ENCODE assay signal across 1 cellular context in the genomic region with DNA sequence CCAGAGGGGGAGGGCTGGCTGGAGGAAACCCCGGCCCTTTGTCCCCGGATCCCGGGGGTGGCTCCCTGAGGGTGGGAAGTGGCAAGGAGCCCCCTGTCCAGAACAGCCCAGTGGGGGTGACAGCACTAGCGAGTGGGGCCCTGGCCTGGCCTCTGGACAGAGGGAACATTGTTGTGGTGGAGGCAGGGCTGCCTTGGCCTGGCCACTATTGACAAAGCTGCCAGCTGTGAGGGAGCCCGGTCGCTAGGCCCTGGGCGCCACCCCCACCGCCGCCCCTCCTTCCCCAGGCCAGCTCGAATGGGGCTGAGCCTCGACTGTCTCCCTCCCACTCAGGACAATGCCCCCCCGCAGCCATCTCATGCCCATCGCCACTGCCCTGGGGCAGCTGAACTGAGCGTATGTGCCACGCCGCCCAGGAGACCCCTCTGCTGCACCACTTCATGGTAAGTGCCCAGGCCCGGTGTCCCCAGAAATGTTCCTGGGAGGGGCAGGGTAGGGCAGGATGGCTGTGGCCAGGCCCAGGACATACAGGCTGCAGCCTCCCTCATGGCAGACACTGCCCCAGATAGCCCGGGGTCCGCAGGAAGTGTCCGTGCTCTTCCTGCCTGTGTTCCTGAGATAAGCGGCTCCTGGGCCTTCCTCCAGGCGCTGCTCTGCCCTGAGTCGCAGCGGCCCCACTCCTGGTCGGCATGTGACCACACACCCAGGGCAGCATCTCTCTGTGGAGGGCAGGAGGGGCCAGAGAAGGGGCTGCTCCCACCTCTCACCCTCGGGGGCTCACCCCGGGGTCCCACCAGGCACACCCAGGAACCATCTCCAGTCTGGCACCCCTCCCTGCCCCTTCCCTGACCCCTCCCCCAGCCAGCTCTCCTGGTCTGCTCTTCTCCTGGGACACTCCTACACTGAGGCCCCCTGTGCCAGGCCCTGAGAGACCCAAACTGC.
TF ChIP-seq lines count a peak whose summit lies in the region.

No MANE protein-coding gene starts in this region.

TF ChIP-seq in K562, 482 proteins besides CTCF, POLR2A, EP300 and RAD21 (continued from another document and continues in another):
- TF ChIP-seq, protein P1, sequence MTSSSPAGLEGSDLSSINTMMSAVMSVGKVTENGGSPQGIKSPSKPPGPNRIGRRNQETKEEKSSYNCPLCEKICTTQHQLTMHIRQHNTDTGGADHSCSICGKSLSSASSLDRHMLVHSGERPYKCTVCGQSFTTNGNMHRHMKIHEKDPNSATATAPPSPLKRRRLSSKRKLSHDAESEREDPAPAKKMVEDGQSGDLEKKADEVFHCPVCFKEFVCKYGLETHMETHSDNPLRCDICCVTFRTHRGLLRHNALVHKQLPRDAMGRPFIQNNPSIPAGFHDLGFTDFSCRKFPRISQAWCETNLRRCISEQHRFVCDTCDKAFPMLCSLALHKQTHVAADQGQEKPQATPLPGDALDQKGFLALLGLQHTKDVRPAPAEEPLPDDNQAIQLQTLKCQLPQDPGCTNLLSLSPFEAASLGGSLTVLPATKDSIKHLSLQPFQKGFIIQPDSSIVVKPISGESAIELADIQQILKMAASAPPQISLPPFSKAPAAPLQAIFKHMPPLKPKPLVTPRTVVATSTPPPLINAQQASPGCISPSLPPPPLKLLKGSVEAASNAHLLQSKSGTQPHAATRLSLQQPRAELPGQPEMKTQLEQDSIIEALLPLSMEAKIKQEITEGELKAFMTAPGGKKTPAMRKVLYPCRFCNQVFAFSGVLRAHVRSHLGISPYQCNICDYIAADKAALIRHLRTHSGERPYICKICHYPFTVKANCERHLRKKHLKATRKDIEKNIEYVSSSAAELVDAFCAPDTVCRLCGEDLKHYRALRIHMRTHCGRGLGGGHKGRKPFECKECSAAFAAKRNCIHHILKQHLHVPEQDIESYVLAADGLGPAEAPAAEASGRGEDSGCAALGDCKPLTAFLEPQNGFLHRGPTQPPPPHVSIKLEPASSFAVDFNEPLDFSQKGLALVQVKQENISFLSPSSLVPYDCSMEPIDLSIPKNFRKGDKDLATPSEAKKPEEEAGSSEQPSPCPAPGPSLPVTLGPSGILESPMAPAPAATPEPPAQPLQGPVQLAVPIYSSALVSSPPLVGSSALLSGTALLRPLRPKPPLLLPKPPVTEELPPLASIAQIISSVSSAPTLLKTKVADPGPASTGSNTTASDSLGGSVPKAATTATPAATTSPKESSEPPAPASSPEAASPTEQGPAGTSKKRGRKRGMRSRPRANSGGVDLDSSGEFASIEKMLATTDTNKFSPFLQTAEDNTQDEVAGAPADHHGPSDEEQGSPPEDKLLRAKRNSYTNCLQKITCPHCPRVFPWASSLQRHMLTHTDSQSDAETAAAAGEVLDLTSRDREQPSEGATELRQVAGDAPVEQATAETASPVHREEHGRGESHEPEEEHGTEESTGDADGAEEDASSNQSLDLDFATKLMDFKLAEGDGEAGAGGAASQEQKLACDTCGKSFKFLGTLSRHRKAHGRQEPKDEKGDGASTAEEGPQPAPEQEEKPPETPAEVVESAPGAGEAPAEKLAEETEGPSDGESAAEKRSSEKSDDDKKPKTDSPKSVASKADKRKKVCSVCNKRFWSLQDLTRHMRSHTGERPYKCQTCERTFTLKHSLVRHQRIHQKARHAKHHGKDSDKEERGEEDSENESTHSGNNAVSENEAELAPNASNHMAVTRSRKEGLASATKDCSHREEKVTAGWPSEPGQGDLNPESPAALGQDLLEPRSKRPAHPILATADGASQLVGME (CRISPR knock-in tag; IDR thresholded peaks at IDR 0.05), result no peak
- TF ChIP-seq ZFX (CRISPR knock-in tag; IDR thresholded peaks at IDR 0.05) (peak; percentile 83), BRD4 (IDR thresholded peaks at IDR 0.05) (no peak), GATAD2B (IDR thresholded peaks at IDR 0.05; ENCODE audit: borderline replicate concordance) (no peak; the same call in 1 of the 2 replicates), MED1 (CRISPR knock-in tag; IDR thresholded peaks at IDR 0.05; ENCODE audit: borderline replicate concordance) (no peak), NR3C1 (CRISPR knock-in tag; IDR thresholded peaks at IDR 0.05) (no peak), ZNF75A (CRISPR knock-in tag; IDR thresholded peaks at IDR 0.05) (no peak), CBX3 (IDR thresholded peaks at IDR 0.05; ENCODE audit: borderline replicate concordance in 1 of 2, low read length in 2 of 2) (peak in 1 of 2 experiments; percentile 63; a peak in 1 of 3 replicates), ETV6 (IDR thresholded peaks at IDR 0.05; ENCODE audit: borderline replicate concordance in 1 of 2, low read depth in 2 of 2, low read length in 1 of 2) (peak; percentile 56 to 72; a peak in 2 of 4 replicates), ETV6 (CRISPR knock-in tag; IDR thresholded peaks at IDR 0.05; ENCODE audit: borderline replicate concordance) (no peak), YBX1 (IDR thresholded peaks at IDR 0.05) (no peak), TRIM28 (IDR thresholded peaks at IDR 0.05) (no peak), ZNF668 (CRISPR knock-in tag; IDR thresholded peaks at IDR 0.05) (no peak; the same call in 1 of the 2 replicates), NCOA6 (IDR thresholded peaks at IDR 0.05) (no peak), MEIS2 (IDR thresholded peaks at IDR 0.05; ENCODE audit: partially characterized antibody) (no peak), SRSF1 (IDR thresholded peaks at IDR 0.05; ENCODE audit: low read depth, low read length) (no peak), CXXC5 (CRISPR knock-in tag; IDR thresholded peaks at IDR 0.05) (peak; percentile 69), MECOM (CRISPR knock-in tag; IDR thresholded peaks at IDR 0.05) (peak; percentile 70), CBX8 (IDR thresholded peaks at IDR 0.05; ENCODE audit: borderline replicate concordance, extremely low read depth, low read depth, low read length, poor library complexity, severe bottlenecking) (no peak), SREBF1 (IDR thresholded peaks at IDR 0.05; ENCODE audit: borderline replicate concordance, low read depth, low read length) (no peak), NR1H2 (CRISPR knock-in tag; IDR thresholded peaks at IDR 0.05) (no peak), SNIP1 (IDR thresholded peaks at IDR 0.05; ENCODE audit: low read depth) (no peak), CAMTA2 (CRISPR knock-in tag; conservative IDR thresholded peaks at IDR 0.05) (no peak), NONO (IDR thresholded peaks at IDR 0.05; ENCODE audit: low read depth in 2 of 2, low read length in 1 of 2) (0 out of 4 replicates have a peak, but pooled peaks of 1 of the 2 experiments have one; percentile 49), PTBP1 (IDR thresholded peaks at IDR 0.05; ENCODE audit: low read depth, low read length) (no peak), BHLHE40 (IDR thresholded peaks at IDR 0.05; ENCODE audit: low read length) (peak; percentile 90), NCOA2 (IDR thresholded peaks at IDR 0.05; ENCODE audit: partially characterized antibody in 2 of 2) (no peak), GABPA (tag; conservative IDR thresholded peaks at IDR 0.05; ENCODE audit: low read depth) (peak; percentile 89), KAT8 (IDR thresholded peaks at IDR 0.05; ENCODE audit: low read depth) (no peak), ATF7 (IDR thresholded peaks at IDR 0.05) (peak; percentile 25; the same call in 1 of the 2 replicates)
- TF ChIP-seq, protein P2, sequence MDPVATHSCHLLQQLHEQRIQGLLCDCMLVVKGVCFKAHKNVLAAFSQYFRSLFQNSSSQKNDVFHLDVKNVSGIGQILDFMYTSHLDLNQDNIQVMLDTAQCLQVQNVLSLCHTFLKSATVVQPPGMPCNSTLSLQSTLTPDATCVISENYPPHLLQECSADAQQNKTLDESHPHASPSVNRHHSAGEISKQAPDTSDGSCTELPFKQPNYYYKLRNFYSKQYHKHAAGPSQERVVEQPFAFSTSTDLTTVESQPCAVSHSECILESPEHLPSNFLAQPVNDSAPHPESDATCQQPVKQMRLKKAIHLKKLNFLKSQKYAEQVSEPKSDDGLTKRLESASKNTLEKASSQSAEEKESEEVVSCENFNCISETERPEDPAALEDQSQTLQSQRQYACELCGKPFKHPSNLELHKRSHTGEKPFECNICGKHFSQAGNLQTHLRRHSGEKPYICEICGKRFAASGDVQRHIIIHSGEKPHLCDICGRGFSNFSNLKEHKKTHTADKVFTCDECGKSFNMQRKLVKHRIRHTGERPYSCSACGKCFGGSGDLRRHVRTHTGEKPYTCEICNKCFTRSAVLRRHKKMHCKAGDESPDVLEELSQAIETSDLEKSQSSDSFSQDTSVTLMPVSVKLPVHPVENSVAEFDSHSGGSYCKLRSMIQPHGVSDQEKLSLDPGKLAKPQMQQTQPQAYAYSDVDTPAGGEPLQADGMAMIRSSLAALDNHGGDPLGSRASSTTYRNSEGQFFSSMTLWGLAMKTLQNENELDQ (CRISPR knock-in tag; IDR thresholded peaks at IDR 0.05; ENCODE audit: borderline replicate concordance), result no peak
- TF ChIP-seq, protein P3, sequence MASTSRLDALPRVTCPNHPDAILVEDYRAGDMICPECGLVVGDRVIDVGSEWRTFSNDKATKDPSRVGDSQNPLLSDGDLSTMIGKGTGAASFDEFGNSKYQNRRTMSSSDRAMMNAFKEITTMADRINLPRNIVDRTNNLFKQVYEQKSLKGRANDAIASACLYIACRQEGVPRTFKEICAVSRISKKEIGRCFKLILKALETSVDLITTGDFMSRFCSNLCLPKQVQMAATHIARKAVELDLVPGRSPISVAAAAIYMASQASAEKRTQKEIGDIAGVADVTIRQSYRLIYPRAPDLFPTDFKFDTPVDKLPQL (IDR thresholded peaks at IDR 0.05; ENCODE audit: extremely low read depth, insufficient read length), result no peak
- TF ChIP-seq, protein P4, sequence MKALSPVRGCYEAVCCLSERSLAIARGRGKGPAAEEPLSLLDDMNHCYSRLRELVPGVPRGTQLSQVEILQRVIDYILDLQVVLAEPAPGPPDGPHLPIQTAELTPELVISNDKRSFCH (CRISPR knock-in tag; IDR thresholded peaks at IDR 0.05), result no peak
- TF ChIP-seq, protein P4 (tag; IDR thresholded peaks at IDR 0.05), result peak; percentile 71; the same call in 1 of the 2 replicates
- TF ChIP-seq, protein P5, sequence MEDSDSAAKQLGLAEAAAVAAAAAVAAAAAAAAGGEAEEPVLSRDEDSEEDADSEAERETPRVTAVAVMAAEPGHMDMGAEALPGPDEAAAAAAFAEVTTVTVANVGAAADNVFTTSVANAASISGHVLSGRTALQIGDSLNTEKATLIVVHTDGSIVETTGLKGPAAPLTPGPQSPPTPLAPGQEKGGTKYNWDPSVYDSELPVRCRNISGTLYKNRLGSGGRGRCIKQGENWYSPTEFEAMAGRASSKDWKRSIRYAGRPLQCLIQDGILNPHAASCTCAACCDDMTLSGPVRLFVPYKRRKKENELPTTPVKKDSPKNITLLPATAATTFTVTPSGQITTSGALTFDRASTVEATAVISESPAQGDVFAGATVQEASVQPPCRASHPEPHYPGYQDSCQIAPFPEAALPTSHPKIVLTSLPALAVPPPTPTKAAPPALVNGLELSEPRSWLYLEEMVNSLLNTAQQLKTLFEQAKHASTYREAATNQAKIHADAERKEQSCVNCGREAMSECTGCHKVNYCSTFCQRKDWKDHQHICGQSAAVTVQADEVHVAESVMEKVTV (CRISPR knock-in tag; IDR thresholded peaks at IDR 0.05), result no peak
- TF ChIP-seq, protein P6, sequence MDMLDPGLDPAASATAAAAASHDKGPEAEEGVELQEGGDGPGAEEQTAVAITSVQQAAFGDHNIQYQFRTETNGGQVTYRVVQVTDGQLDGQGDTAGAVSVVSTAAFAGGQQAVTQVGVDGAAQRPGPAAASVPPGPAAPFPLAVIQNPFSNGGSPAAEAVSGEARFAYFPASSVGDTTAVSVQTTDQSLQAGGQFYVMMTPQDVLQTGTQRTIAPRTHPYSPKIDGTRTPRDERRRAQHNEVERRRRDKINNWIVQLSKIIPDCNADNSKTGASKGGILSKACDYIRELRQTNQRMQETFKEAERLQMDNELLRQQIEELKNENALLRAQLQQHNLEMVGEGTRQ (CRISPR knock-in tag; IDR thresholded peaks at IDR 0.05), result peak; percentile 69
- TF ChIP-seq, protein P7, sequence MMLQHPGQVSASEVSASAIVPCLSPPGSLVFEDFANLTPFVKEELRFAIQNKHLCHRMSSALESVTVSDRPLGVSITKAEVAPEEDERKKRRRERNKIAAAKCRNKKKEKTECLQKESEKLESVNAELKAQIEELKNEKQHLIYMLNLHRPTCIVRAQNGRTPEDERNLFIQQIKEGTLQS (IDR thresholded peaks at IDR 0.05), result no peak
- TF ChIP-seq, protein P7 (CRISPR knock-in tag; conservative IDR thresholded peaks at IDR 0.05), result no peak
- TF ChIP-seq, protein P8, sequence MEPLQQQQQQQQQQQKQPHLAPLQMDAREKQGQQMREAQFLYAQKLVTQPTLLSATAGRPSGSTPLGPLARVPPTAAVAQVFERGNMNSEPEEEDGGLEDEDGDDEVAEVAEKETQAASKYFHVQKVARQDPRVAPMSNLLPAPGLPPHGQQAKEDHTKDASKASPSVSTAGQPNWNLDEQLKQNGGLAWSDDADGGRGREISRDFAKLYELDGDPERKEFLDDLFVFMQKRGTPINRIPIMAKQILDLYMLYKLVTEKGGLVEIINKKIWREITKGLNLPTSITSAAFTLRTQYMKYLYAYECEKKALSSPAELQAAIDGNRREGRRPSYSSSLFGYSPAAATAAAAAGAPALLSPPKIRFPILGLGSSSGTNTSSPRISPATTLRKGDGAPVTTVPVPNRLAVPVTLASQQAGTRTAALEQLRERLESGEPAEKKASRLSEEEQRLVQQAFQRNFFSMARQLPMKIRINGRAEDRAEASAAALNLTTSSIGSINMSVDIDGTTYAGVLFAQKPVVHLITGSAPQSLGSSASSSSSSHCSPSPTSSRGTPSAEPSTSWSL (CRISPR knock-in tag; IDR thresholded peaks at IDR 0.05; ENCODE audit: borderline replicate concordance), result no peak
- TF ChIP-seq, protein P9, sequence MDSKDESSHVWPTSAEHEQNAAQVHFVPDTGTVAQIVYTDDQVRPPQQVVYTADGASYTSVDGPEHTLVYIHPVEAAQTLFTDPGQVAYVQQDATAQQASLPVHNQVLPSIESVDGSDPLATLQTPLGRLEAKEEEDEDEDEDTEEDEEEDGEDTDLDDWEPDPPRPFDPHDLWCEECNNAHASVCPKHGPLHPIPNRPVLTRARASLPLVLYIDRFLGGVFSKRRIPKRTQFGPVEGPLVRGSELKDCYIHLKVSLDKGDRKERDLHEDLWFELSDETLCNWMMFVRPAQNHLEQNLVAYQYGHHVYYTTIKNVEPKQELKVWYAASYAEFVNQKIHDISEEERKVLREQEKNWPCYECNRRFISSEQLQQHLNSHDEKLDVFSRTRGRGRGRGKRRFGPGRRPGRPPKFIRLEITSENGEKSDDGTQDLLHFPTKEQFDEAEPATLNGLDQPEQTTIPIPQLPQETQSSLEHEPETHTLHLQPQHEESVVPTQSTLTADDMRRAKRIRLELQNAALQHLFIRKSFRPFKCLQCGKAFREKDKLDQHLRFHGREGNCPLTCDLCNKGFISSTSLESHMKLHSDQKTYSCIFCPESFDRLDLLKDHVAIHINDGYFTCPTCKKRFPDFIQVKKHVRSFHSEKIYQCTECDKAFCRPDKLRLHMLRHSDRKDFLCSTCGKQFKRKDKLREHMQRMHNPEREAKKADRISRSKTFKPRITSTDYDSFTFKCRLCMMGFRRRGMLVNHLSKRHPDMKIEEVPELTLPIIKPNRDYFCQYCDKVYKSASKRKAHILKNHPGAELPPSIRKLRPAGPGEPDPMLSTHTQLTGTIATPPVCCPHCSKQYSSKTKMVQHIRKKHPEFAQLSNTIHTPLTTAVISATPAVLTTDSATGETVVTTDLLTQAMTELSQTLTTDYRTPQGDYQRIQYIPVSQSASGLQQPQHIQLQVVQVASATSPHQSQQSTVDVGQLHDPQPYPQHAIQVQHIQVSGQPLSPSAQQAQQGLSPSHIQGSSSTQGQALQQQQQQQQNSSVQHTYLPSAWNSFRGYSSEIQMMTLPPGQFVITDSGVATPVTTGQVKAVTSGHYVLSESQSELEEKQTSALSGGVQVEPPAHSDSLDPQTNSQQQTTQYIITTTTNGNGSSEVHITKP (IDR thresholded peaks at IDR 0.05; ENCODE audit: partially characterized antibody), result peak; percentile 22
